ENCODE assay signal across 13 cellular contexts in genomic region chr14:103279129-103280025, GRCh38. TPM values are rescaled to one million over a fixed set of nuclear protein-coding genes. Genes with fewer than 3 reads are reported as not detected.
A peak's percentile ranks its signal among the peaks of the same experiment; 100 is the strongest.
DNase-seq lines count a peak whose midpoint lies in the region; ATAC-seq, FAIRE-seq and TF ChIP-seq lines count a peak whose summit lies in the region.
"Had no signal": no experiment of that assay in that cellular context is flagged by ENCODE, and none has a peak within 500 bp of the region (broad histone marks: within the 10 kb centered on the region; RNA-seq: fewer than 3 reads in every experiment).

No MANE protein-coding gene starts in this region.

- H3K9me3 ChIP-seq in uterus = no peaks in the 10 kb centered on the region
- H3K9me3 ChIP-seq: HAP-1 had no signal

- peak overlapping the region; percentile 52 for H3K4me3 Mint-ChIP-seq in activated naive CD4-positive, alpha-beta T cell treated with anti-CD3 and anti-CD28 coated beads, Interleukin-2, amount 50 U/mL, for 24 hours
- H3K4me3 Mint-ChIP-seq in nephron progenitor cell = no peak overlapping the region
- H3K4me3 Mint-ChIP-seq: stimulated activated naive CD8-positive, alpha-beta T cell treated with anti-CD3 and anti-CD28 coated beads, Interleukin-15, Interleukin-2, amounts not matched to agents 100 ng/mL and 50 ng/mL, for 24 hours had no signal

- H3K27me3 ChIP-seq in foreskin keratinocyte (peaks cover 77% of the 10 kb centered on the region), uterus (peaks cover 0 to 11% of the 10 kb centered on the region in 2 donors)

- H3K36me3 ChIP-seq in uterus = no peaks in the 10 kb centered on the region
- H3K36me3 ChIP-seq: HAP-1 had no signal

- TF ChIP-seq CTCF in foreskin keratinocyte (conservative IDR thresholded peaks at IDR 0.05) (no peak), nephron progenitor cell (IDR thresholded peaks at IDR 0.05) (no peak), uterus (IDR thresholded peaks at IDR 0.05) (no peak)

- peaks cover 6% of the 10 kb centered on the region for H3K4me1 Mint-ChIP-seq in activated naive CD4-positive, alpha-beta T cell treated with anti-CD3 and anti-CD28 coated beads, Interleukin-2, amount 50 U/mL, for 24 hours
- H3K4me1 Mint-ChIP-seq in nephron progenitor cell = peaks cover 9% of the 10 kb centered on the region

- H3K27ac ChIP-seq in foreskin keratinocyte = no peak overlapping the region
- peak overlapping the region; percentile 71 to 79 for H3K27ac ChIP-seq in uterus

- H3K27me3 Mint-ChIP-seq in activated naive CD4-positive, alpha-beta T cell treated with anti-CD3 and anti-CD28 coated beads, Interleukin-2, amount 50 U/mL, for 24 hours = peaks cover 42% of the 10 kb centered on the region
- peaks cover 71% of the 10 kb centered on the region for H3K27me3 Mint-ChIP-seq in nephron progenitor cell (ENCODE audit: low read depth, poor library complexity)

- no peak overlapping the region for H3K27ac Mint-ChIP-seq in activated naive CD4-positive, alpha-beta T cell treated with anti-CD3 and anti-CD28 coated beads, Interleukin-2, amount 50 U/mL, for 24 hours
- no peak overlapping the region for H3K27ac Mint-ChIP-seq in nephron progenitor cell
- H3K27ac Mint-ChIP-seq: stimulated activated naive CD8-positive, alpha-beta T cell treated with anti-CD3 and anti-CD28 coated beads, Interleukin-15, Interleukin-2, amounts not matched to agents 100 ng/mL and 50 ng/mL, for 24 hours had no signal

- FAIRE-seq in urothelium cell line (lab: Jason Lieb, UNC) = no peak
- FAIRE-seq: GM12891 had no signal

- H3K36me3 Mint-ChIP-seq in activated naive CD4-positive, alpha-beta T cell treated with anti-CD3 and anti-CD28 coated beads, Interleukin-2, amount 50 U/mL, for 24 hours = peaks cover 4% of the 10 kb centered on the region
- peaks cover 6% of the 10 kb centered on the region for H3K36me3 Mint-ChIP-seq in nephron progenitor cell (ENCODE audit: low read depth)

- H3K4me1 ChIP-seq in foreskin keratinocyte = no peaks in the 10 kb centered on the region
- peaks cover 0 to 11% of the 10 kb centered on the region in 2 donors for H3K4me1 ChIP-seq in uterus

- peaks cover 6% of the 10 kb centered on the region for H3K9me3 Mint-ChIP-seq in activated naive CD4-positive, alpha-beta T cell treated with anti-CD3 and anti-CD28 coated beads, Interleukin-2, amount 50 U/mL, for 24 hours
- peaks cover 27% of the 10 kb centered on the region for H3K9me3 Mint-ChIP-seq in nephron progenitor cell
- H3K9me3 Mint-ChIP-seq: stimulated activated naive CD8-positive, alpha-beta T cell treated with anti-CD3 and anti-CD28 coated beads, Interleukin-15, Interleukin-2, amounts not matched to agents 100 ng/mL and 50 ng/mL, for 24 hours had no signal

- TF ChIP-seq POLR2A in uterus (IDR thresholded peaks at IDR 0.05) = no peak

- intact Hi-C loops in uterus (cut with DNase I; ENCODE audit: low total_unique reads) = no loop called here

- DNase-seq in activated naive CD4-positive, alpha-beta T cell treated with Interleukin-2 at 50 U/mL for 16 hours = no peak
- DNase-seq in foreskin keratinocyte = no peak
- peak; percentile 57 for DNase-seq in nephron progenitor cell
- peak in 1 of 2 donors; percentile 41 for DNase-seq in uterus
- DNase-seq in urothelium cell line (ENCODE audit: low spot score) = no peak
- DNase-seq in dermis blood vessel endothelial cell = no peak
- DNase-seq: activated effector memory CD4-positive, alpha-beta T cell treated with Interleukin-2 at 50 U/mL for 16 hours; T-helper 1 cell had no signal

- H3K4me3 ChIP-seq in uterus = peak overlapping the region in 1 of 2 donors; percentile 28
- H3K4me3 ChIP-seq: HAP-1 had no signal

- ATAC-seq in foreskin keratinocyte (peak; percentile 9), HG03354 (IDR thresholded peaks at IDR 0.05; ENCODE audit: poor library complexity, severe bottlenecking, unreplicated experiment) (no peak)

RNA-seq across cellular contexts. Expression of gene EIF5, which starts 54.7 kb away (rescaled TPM):
- 192 and 193 TPM in 2 replicates for total RNA-seq in foreskin keratinocyte
- polyA plus RNA-seq in foreskin keratinocyte = 73.6 and 83.6 TPM in 2 replicates
- 100 to 1,000 TPM in 2 of 4 donors, 10 to 100 TPM in 2; 66.5 to 159 (median 113) TPM for total RNA-seq in uterus
- 115 and 226 TPM in 2 replicates for total RNA-seq in dermis blood vessel endothelial cell
